In the genomic region with DNA sequence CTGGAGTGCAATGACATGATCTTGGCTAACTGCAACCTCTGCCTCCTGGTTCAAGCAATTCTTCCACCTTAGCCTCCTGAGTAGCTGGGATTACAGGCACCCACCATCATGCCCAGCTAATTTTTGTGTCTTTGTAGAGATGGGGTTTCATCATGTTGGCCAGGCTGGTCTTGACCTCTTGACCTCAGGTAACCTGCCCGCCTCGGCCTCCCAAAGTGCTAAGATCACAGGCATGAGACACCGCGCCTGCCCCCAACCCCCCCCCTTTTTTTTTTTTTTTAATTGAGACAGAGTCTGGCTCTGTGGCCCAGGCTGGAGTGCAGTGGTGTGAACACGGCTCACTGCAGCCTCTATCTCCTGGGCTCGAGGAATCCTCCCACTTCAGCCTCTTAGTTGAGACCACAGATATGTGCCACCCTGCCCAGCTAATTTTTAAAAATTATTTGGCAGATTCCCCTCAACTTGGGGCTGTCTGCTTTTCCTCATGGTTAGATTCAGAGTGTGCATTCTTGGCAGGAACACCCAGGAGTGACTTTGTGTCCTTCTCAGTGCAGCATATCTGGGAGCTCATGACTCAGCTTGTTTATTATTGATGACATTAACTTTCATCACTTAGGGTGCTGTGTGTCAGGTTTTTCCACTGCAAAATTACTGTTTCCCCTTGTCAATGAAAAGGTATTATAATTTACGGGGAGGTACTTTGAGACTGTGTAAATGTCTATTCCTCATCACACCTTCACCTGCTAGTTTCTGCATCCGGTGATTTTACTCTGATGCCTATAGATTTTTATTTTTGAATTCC, we compare ENCODE assay signal across 1 cellular context.
TF ChIP-seq lines count a peak whose summit lies in the region.

No MANE protein-coding gene starts in this region.

TF ChIP-seq in GM23338, 12 proteins besides CTCF, POLR2A, EP300 and RAD21 (continued from another document):
- TF ChIP-seq, protein P1, sequence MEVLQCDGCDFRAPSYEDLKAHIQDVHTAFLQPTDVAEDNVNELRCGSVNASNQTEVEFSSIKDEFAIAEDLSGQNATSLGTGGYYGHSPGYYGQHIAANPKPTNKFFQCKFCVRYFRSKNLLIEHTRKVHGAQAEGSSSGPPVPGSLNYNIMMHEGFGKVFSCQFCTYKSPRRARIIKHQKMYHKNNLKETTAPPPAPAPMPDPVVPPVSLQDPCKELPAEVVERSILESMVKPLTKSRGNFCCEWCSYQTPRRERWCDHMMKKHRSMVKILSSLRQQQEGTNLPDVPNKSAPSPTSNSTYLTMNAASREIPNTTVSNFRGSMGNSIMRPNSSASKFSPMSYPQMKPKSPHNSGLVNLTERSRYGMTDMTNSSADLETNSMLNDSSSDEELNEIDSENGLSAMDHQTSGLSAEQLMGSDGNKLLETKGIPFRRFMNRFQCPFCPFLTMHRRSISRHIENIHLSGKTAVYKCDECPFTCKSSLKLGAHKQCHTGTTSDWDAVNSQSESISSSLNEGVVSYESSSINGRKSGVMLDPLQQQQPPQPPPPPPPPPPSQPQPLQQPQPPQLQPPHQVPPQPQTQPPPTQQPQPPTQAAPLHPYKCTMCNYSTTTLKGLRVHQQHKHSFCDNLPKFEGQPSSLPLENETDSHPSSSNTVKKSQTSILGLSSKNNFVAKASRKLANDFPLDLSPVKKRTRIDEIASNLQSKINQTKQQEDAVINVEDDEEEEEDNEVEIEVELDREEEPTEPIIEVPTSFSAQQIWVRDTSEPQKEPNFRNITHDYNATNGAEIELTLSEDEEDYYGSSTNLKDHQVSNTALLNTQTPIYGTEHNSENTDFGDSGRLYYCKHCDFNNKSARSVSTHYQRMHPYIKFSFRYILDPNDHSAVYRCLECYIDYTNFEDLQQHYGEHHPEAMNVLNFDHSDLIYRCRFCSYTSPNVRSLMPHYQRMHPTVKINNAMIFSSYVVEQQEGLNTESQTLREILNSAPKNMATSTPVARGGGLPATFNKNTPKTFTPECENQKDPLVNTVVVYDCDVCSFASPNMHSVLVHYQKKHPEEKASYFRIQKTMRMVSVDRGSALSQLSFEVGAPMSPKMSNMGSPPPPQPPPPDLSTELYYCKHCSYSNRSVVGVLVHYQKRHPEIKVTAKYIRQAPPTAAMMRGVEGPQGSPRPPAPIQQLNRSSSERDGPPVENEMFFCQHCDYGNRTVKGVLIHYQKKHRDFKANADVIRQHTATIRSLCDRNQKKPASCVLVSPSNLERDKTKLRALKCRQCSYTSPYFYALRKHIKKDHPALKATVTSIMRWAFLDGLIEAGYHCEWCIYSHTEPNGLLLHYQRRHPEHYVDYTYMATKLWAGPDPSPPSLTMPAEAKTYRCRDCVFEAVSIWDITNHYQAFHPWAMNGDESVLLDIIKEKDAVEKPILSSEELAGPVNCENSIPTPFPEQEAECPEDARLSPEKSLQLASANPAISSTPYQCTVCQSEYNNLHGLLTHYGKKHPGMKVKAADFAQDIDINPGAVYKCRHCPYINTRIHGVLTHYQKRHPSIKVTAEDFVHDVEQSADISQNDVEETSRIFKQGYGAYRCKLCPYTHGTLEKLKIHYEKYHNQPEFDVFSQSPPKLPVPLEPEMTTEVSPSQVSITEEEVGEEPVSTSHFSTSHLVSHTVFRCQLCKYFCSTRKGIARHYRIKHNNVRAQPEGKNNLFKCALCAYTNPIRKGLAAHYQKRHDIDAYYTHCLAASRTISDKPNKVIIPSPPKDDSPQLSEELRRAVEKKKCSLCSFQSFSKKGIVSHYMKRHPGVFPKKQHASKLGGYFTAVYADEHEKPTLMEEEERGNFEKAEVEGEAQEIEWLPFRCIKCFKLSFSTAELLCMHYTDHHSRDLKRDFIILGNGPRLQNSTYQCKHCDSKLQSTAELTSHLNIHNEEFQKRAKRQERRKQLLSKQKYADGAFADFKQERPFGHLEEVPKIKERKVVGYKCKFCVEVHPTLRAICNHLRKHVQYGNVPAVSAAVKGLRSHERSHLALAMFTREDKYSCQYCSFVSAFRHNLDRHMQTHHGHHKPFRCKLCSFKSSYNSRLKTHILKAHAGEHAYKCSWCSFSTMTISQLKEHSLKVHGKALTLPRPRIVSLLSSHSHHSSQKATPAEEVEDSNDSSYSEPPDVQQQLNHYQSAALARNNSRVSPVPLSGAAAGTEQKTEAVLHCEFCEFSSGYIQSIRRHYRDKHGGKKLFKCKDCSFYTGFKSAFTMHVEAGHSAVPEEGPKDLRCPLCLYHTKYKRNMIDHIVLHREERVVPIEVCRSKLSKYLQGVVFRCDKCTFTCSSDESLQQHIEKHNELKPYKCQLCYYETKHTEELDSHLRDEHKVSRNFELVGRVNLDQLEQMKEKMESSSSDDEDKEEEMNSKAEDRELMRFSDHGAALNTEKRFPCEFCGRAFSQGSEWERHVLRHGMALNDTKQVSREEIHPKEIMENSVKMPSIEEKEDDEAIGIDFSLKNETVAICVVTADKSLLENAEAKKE (CRISPR knock-in tag; IDR thresholded peaks at IDR 0.05): no peak
- no peak for TF ChIP-seq POLR2AphosphoS5 (IDR thresholded peaks at IDR 0.05; ENCODE audit: low read depth)
